In genomic region chr17:20226814-20227482, GRCh38 we compare ENCODE assay signal across 8 cellular contexts.
A peak's percentile ranks its signal among the peaks of the same experiment; 100 is the strongest.
DNase-seq lines count a peak whose midpoint lies in the region; ATAC-seq and TF ChIP-seq lines count a peak whose summit lies in the region.

No MANE protein-coding gene starts in this region.

- H3K4me3 ChIP-seq in retinal pigment epithelial cell (ENCODE audit: low read length) = no peak overlapping the region

- intact Hi-C loops in left ventricle myocardium superior (cut with micrococcal nuclease) = no loop called here

- peak; percentile 88 for TF ChIP-seq CTCF in retinal pigment epithelial cell (conservative IDR thresholded peaks at IDR 0.05; ENCODE audit: low read depth, low read length)

- peak; percentile 87 for DNase-seq in AG08396 (ENCODE audit: low spot score)
- DNase-seq in NCI-H128 (lab: John Stamatoyannopoulos, UW; ENCODE audit: unreplicated experiment) = peak; percentile 26
- DNase-seq in T-helper 2 cell = peak; percentile 28 to 84 (median 66)
- DNase-seq in amygdala (lab: John Stamatoyannopoulos, UW) = peak in 54 of 56 donors; percentile 34 to 92 (median 76)
- peak; percentile 90 for DNase-seq in left ventricle myocardium superior
- DNase-seq in retinal pigment epithelial cell (ENCODE audit: low read depth) = no peak

- peak; percentile 76 for ATAC-seq in GM19397 (IDR thresholded peaks at IDR 0.05; ENCODE audit: unreplicated experiment)
- peak; percentile 99 for ATAC-seq in left ventricle myocardium superior
- ATAC-seq in HG02852 (IDR thresholded peaks at IDR 0.05; ENCODE audit: unreplicated experiment) = no peak
